Comparison of ENCODE assay signal across 11 cellular contexts in genomic region chr13:30880756-30881155, GRCh38. TPM values are rescaled to one million over a fixed set of nuclear protein-coding genes. Genes with fewer than 3 reads are reported as not detected.
A peak's percentile ranks its signal among the peaks of the same experiment; 100 is the strongest.
DNase-seq lines count a peak whose midpoint lies in the region; ATAC-seq and TF ChIP-seq lines count a peak whose summit lies in the region.
"Had no signal": no experiment of that assay in that cellular context is flagged by ENCODE, and none has a peak within 500 bp of the region (broad histone marks: within the 10 kb centered on the region; RNA-seq: fewer than 3 reads in every experiment).

No MANE protein-coding gene starts in this region.

- no peak for ATAC-seq in stimulated activated effector memory CD8-positive, alpha-beta T cell treated with anti-CD3 and anti-CD28 coated beads, Interleukin-12 subunit alpha, Interleukin-12 subunit beta, amount 100 ng/mL, for 72 hours
- ATAC-seq: activated CD4-positive, alpha-beta T cell treated with anti-CD3 and anti-CD28 coated beads for 36 hours had no signal

- H3K36me3 Mint-ChIP-seq in HFFc6 (ENCODE audit: low read depth): no peaks in the 10 kb centered on the region
- H3K36me3 Mint-ChIP-seq in stimulated activated effector memory CD8-positive, alpha-beta T cell treated with anti-CD3 and anti-CD28 coated beads, Interleukin-12 subunit alpha, Interleukin-12 subunit beta, amount 100 ng/mL, for 72 hours: no peaks in the 10 kb centered on the region

- peak overlapping the region; percentile 88 for H3K27ac Mint-ChIP-seq in HFFc6
- H3K27ac Mint-ChIP-seq in stimulated activated effector memory CD8-positive, alpha-beta T cell treated with anti-CD3 and anti-CD28 coated beads, Interleukin-12 subunit alpha, Interleukin-12 subunit beta, amount 100 ng/mL, for 72 hours: no peak overlapping the region
- H3K27ac Mint-ChIP-seq: activated CD4-positive, alpha-beta T cell treated with anti-CD3 and anti-CD28 coated beads for 36 hours had no signal

- no peaks in the 10 kb centered on the region for H3K9me3 Mint-ChIP-seq in HFFc6
- H3K9me3 Mint-ChIP-seq in stimulated activated effector memory CD8-positive, alpha-beta T cell treated with anti-CD3 and anti-CD28 coated beads, Interleukin-12 subunit alpha, Interleukin-12 subunit beta, amount 100 ng/mL, for 72 hours: peaks cover 4% of the 10 kb centered on the region

- H3K4me1 Mint-ChIP-seq in HFFc6 (ENCODE audit: low read depth): peaks cover 56% of the 10 kb centered on the region
- H3K4me1 Mint-ChIP-seq in stimulated activated effector memory CD8-positive, alpha-beta T cell treated with anti-CD3 and anti-CD28 coated beads, Interleukin-12 subunit alpha, Interleukin-12 subunit beta, amount 100 ng/mL, for 72 hours: peaks cover 13% of the 10 kb centered on the region

- H3K4me3 ChIP-seq in subcutaneous abdominal adipose tissue (ENCODE audit: low read depth in 1 of 5, low read length in 5 of 5): no peak overlapping the region

- H3K27ac ChIP-seq in cingulate gyrus (ENCODE audit: low read depth, low read length) (peak overlapping the region; percentile 32), subcutaneous abdominal adipose tissue (ENCODE audit: low read depth, low read length) (peak overlapping the region; percentile 71)

- peak overlapping the region; percentile 47; the same call in 1 of the 2 replicates for H3K4me3 Mint-ChIP-seq in HFFc6
- H3K4me3 Mint-ChIP-seq in stimulated activated effector memory CD8-positive, alpha-beta T cell treated with anti-CD3 and anti-CD28 coated beads, Interleukin-12 subunit alpha, Interleukin-12 subunit beta, amount 100 ng/mL, for 72 hours: no peak overlapping the region
- H3K4me3 Mint-ChIP-seq: activated CD4-positive, alpha-beta T cell treated with anti-CD3 and anti-CD28 coated beads for 36 hours had no signal

- H3K9me3 ChIP-seq in subcutaneous abdominal adipose tissue (ENCODE audit: control insufficient read depth in 5 of 5, low read length in 5 of 5): peaks cover 0 to 5% (median 0%) of the 10 kb centered on the region in 5 donors

- DNase-seq in HFFc6: peak; percentile 85
- peak; percentile 74 for DNase-seq in kidney tubule cell (ENCODE audit: low spot score)
- DNase-seq in stimulated activated CD4-positive, alpha-beta T cell treated with anti-CD3 and anti-CD28 coated beads, Interleukin-4, amount 100 ng/mL, for 24 hours: no peak
- DNase-seq in activated CD4-positive, alpha-beta T cell treated with anti-CD3 and anti-CD28 coated beads for 4 hours: no peak
- DNase-seq in stimulated activated effector memory CD8-positive, alpha-beta T cell treated with anti-CD3 and anti-CD28 coated beads, Interleukin-12 subunit alpha, Interleukin-12 subunit beta, amount 100 ng/mL, for 72 hours (ENCODE audit: low spot score in 2 of 2): no peak
- no peak for DNase-seq in medulla oblongata (ENCODE audit: extremely low spot score)
- DNase-seq: activated CD4-positive, alpha-beta T cell treated with anti-CD3 and anti-CD28 coated beads for 36 hours; MM.1S had no signal

- H3K4me1 ChIP-seq in subcutaneous abdominal adipose tissue (ENCODE audit: control insufficient read depth in 5 of 5, insufficient read depth in 5 of 5, low read length in 5 of 5): peaks cover 8 to 25% (median 23%) of the 10 kb centered on the region in 5 donors

- peak overlapping the region in 1 of 5 donors; percentile 58 for H3K9ac ChIP-seq in subcutaneous abdominal adipose tissue (ENCODE audit: low read length in 5 of 5)

- TF ChIP-seq CTCF in HFFc6 (IDR thresholded peaks at IDR 0.05): no peak

- no peaks in the 10 kb centered on the region for H3K36me3 ChIP-seq in subcutaneous abdominal adipose tissue (ENCODE audit: control insufficient read depth in 5 of 5, insufficient read depth in 5 of 5, low read length in 5 of 5)

- H3K27me3 Mint-ChIP-seq in HFFc6 (ENCODE audit: insufficient read depth): peaks cover 2% of the 10 kb centered on the region; the same call in 1 of the 2 replicates

- H3K27me3 ChIP-seq in subcutaneous abdominal adipose tissue (ENCODE audit: control insufficient read depth in 5 of 5, insufficient read depth in 4 of 5, low read length in 5 of 5): no peaks in the 10 kb centered on the region

RNA-seq across cellular contexts. Expression of gene MEDAG, which starts 25.3 kb away (rescaled TPM):
- total RNA-seq in HFFc6 (2021; fragmentation: NEBNext Ultra II Directional; extraction: Animal tissue kit (Norgen Biotek cat#: 25700)): under 1 TPM in 3 of 6 experiments, not detected in 3; 0.11 to 0.40 (median 0.33) TPM
- total RNA-seq: activated CD4-positive, alpha-beta T cell treated with anti-CD3 and anti-CD28 coated beads for 36 hours had no signal

RNA-seq across cellular contexts. Expression of gene TEX26, which starts 51.7 kb away (rescaled TPM):
- not detected for total RNA-seq in HFFc6 (2021; fragmentation: NEBNext Ultra II Directional; extraction: Animal tissue kit (Norgen Biotek cat#: 25700))
- total RNA-seq: activated CD4-positive, alpha-beta T cell treated with anti-CD3 and anti-CD28 coated beads for 36 hours; OCI-LY7 had no signal

Comparison
In these comparisons a context has a peak if more than half of its experiments do, and no peak if none do; other contexts are left out.
1. DNase-seq: peak in HFFc6 (single experiment) and kidney tubule cell (single experiment); none in stimulated activated CD4-positive, alpha-beta T cell treated with anti-CD3 and anti-CD28 coated beads, Interleukin-4, amount 100 ng/mL, for 24 hours (single experiment), activated CD4-positive, alpha-beta T cell treated with anti-CD3 and anti-CD28 coated beads for 4 hours (0 of 2), stimulated activated effector memory CD8-positive, alpha-beta T cell treated with anti-CD3 and anti-CD28 coated beads, Interleukin-12 subunit alpha, Interleukin-12 subunit beta, amount 100 ng/mL, for 72 hours (0 of 2) and medulla oblongata (single experiment).